8 cellular contexts compared by ENCODE assay signal in the genomic region with DNA sequence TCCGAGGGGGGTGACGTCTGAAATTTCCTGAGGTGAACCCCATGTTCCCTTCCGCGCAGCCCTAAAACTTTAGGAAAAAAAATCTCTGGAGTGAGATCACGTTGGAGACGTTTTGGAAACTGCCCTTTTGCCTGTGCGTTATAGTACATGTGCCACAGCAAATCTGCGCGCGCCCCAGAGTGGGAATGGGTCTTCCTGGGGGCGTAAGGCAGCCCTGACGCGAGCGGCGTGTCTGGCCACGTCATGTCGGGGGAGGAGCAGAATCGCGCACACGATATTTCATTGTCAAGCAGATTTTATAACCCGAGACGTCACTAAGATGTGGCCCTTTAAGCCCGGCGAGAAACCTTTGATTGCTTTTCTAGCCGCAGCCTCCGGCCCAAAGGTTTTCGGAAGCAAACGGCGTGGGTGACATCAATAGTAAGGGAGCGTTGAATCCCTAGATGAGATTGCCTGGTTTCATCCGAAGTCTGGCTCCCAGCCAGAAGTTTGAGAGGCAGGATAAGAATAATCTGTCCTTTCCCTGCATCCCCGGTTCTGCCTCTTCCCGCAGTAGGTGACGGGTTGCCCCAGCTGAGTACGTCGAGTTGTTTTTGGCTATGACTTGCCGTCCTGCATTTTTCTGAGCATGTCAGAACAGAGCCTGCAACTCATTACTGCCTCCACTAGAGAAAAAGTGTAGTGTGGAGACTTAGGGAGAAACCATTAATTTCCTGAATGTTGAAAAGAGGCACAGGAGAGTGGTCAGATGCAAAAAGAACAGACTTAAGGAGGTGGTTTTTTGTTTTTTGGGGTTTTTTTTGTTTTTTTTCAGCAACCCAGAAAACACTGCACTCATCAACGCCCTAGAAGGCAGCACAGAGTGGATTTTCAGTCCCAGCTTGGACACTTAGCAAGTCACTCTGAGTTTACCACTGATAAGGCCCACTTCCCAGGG. TPM values are rescaled to one million over a fixed set of nuclear protein-coding genes. Genes with fewer than 3 reads are reported as not detected.
DNase-seq lines count a peak whose midpoint lies in the region; ATAC-seq and TF ChIP-seq lines count a peak whose summit lies in the region.

No MANE protein-coding gene starts in this region.

- no peak overlapping the region for H4K5ac ChIP-seq in mesendoderm (ENCODE audit: low read length)

- no peak overlapping the region for H2BK5ac ChIP-seq in mesendoderm (ENCODE audit: low read length)

- H3K36me3 Mint-ChIP-seq in activated CD4-positive, alpha-beta memory T cell treated with anti-CD3 and anti-CD28 coated beads, Interleukin-2, amount 10 ng/mL, durations not matched to agents 7 days and 5 days (ENCODE audit: low read depth), result peaks cover 22% of the 10 kb centered on the region
- peaks cover 47% of the 10 kb centered on the region for H3K36me3 Mint-ChIP-seq in effector memory CD8-positive, alpha-beta T cell (ENCODE audit: insufficient read depth)

- no peak overlapping the region for H3K4ac ChIP-seq in mesendoderm (ENCODE audit: low read depth, low read length)

- H2BK120ac ChIP-seq in mesendoderm (ENCODE audit: low read depth, low read length), result no peak overlapping the region

- POLR2A ChIA-PET in activated CD4-positive, alpha-beta memory T cell treated with anti-CD3 and anti-CD28 coated beads, Interleukin-2, amount 10 ng/mL, durations not matched to agents 7 days and 5 days (lab: Charles Lee), result interaction anchor here (0.6 to 4.0 kb wide), 34 partner anchors 7 to 378 kb away, joined by 3 to 32 read pairs (median 4); a partner anchor contains a TSS

- H3K9me3 Mint-ChIP-seq in activated CD4-positive, alpha-beta memory T cell treated with anti-CD3 and anti-CD28 coated beads, Interleukin-2, amount 10 ng/mL, durations not matched to agents 7 days and 5 days, result no peaks in the 10 kb centered on the region
- H3K9me3 Mint-ChIP-seq in effector memory CD8-positive, alpha-beta T cell, result no peaks in the 10 kb centered on the region

- H3K56ac ChIP-seq in mesendoderm (ENCODE audit: low read length), result peak overlapping the region; percentile 98

- H3K36me3 ChIP-seq in mesendoderm (ENCODE audit: control insufficient read depth, insufficient read depth, low read length), result no peaks in the 10 kb centered on the region

- peak overlapping the region; percentile 84 for H3K9ac ChIP-seq in mesendoderm (ENCODE audit: low read length)

- TF ChIP-seq CTCF in HL-60 (IDR thresholded peaks at IDR 0.05; ENCODE audit: insufficient read depth, low read length), result no peak

- H4K8ac ChIP-seq in mesendoderm (ENCODE audit: low read depth, low read length), result no peak overlapping the region

- H3K27ac ChIP-seq in HL-60 (replicated peaks), result peak overlapping the region; percentile 100
- peak overlapping the region; percentile 28 for H3K27ac ChIP-seq in mesendoderm (ENCODE audit: low read depth, low read length)

- ATAC-seq in GM19455 (IDR thresholded peaks at IDR 0.05; ENCODE audit: unreplicated experiment), result peak; percentile 48
- peak; percentile 80 for ATAC-seq in effector memory CD8-positive, alpha-beta T cell (replicated peaks)

- peak overlapping the region; percentile 95 for H3K4me2 ChIP-seq in mesendoderm (ENCODE audit: low read length)

- peak overlapping the region; percentile 94 for H3K27ac Mint-ChIP-seq in activated CD4-positive, alpha-beta memory T cell treated with anti-CD3 and anti-CD28 coated beads, Interleukin-2, amount 10 ng/mL, durations not matched to agents 7 days and 5 days
- peak overlapping the region; percentile 99 to 100 for H3K27ac Mint-ChIP-seq in effector memory CD8-positive, alpha-beta T cell

- H3K27me3 Mint-ChIP-seq in activated CD4-positive, alpha-beta memory T cell treated with anti-CD3 and anti-CD28 coated beads, Interleukin-2, amount 10 ng/mL, durations not matched to agents 7 days and 5 days, result no peaks in the 10 kb centered on the region
- no peaks in the 10 kb centered on the region for H3K27me3 Mint-ChIP-seq in effector memory CD8-positive, alpha-beta T cell

- H2AK5ac ChIP-seq in mesendoderm (ENCODE audit: low read length), result no peak overlapping the region

- H3K4me3 ChIP-seq in HL-60 (replicated peaks; ENCODE audit: insufficient read depth, low read length) (peak overlapping the region; percentile 58), mesendoderm (ENCODE audit: low read length) (peak overlapping the region; percentile 37)

- peaks cover 4% of the 10 kb centered on the region for H3K4me1 ChIP-seq in mesendoderm (ENCODE audit: control insufficient read depth, low read depth, low read length)

- no CpG with 5 or more reads among the region's 38 CpGs for WGBS in mesendoderm (ENCODE audit: extremely low coverage, insufficient coverage, low lambda C conversion rate)

- H2BK15ac ChIP-seq in mesendoderm (replicated peaks; ENCODE audit: low read depth), result no peak overlapping the region

- peaks cover 66% of the 10 kb centered on the region for H3K4me1 Mint-ChIP-seq in activated CD4-positive, alpha-beta memory T cell treated with anti-CD3 and anti-CD28 coated beads, Interleukin-2, amount 10 ng/mL, durations not matched to agents 7 days and 5 days
- H3K4me1 Mint-ChIP-seq in effector memory CD8-positive, alpha-beta T cell (ENCODE audit: low read depth in 2 of 2), result peaks cover 49 to 51% of the 10 kb centered on the region in 2 donors

- H3K4me3 Mint-ChIP-seq in activated CD4-positive, alpha-beta memory T cell treated with anti-CD3 and anti-CD28 coated beads, Interleukin-2, amount 10 ng/mL, durations not matched to agents 7 days and 5 days, result peak overlapping the region; percentile 88
- peak overlapping the region; percentile 91 to 94 for H3K4me3 Mint-ChIP-seq in effector memory CD8-positive, alpha-beta T cell

- H3K27me3 ChIP-seq in HL-60 (ENCODE audit: insufficient read depth, poor library complexity, severe bottlenecking) (no peaks in the 10 kb centered on the region), mesendoderm (ENCODE audit: insufficient read depth, low read length, poor library complexity) (no peaks in the 10 kb centered on the region)

- no peaks in the 10 kb centered on the region for H3K79me1 ChIP-seq in mesendoderm (ENCODE audit: low read length)

- no peaks in the 10 kb centered on the region for H3K79me2 ChIP-seq in mesendoderm (ENCODE audit: control insufficient read depth, insufficient read depth, low read length)

- CTCF ChIA-PET in activated CD4-positive, alpha-beta memory T cell treated with anti-CD3 and anti-CD28 coated beads, Interleukin-2, amount 10 ng/mL, durations not matched to agents 7 days and 5 days (lab: Charles Lee), result interaction anchor here (0.5 to 2.2 kb wide), 20 partner anchors 14 to 458 kb away, joined by 3 to 12 read pairs (median 4); a partner anchor contains a TSS

- H3K18ac ChIP-seq in mesendoderm (ENCODE audit: low read length), result no peak overlapping the region

- DNase-seq in CMK (ENCODE audit: low read depth), result peak; percentile 92
- DNase-seq in HL-60 (ENCODE audit: low read depth in 1 of 2, low spot score in 1 of 2), result peak; percentile 88 to 95
- DNase-seq in NCI-H82 treated with DMSO at 0.1 percent for 48 hours (lab: John Stamatoyannopoulos, UW; ENCODE audit: unreplicated experiment), result peak; percentile 93
- peak; percentile 91 for DNase-seq in activated CD4-positive, alpha-beta memory T cell treated with anti-CD3 and anti-CD28 coated beads, Interleukin-2, amount 10 ng/mL, durations not matched to agents 7 days and 5 days
- DNase-seq in effector memory CD8-positive, alpha-beta T cell, result peak; percentile 92 to 93 (median 93)
- peak; percentile 91 for DNase-seq in mesendoderm
- DNase-seq in stimulated activated CD8-positive, alpha-beta memory T cell treated with anti-CD3 and anti-CD28 coated beads, Interleukin-15, amount 100 ng/mL, for 1 hour (ENCODE audit: low read depth), result peak; percentile 75

- no peak overlapping the region for H3K23ac ChIP-seq in mesendoderm (ENCODE audit: low read length)

RNA-seq across cellular contexts. Expression of a gene that starts 0.8 kb away (rescaled TPM):
- total RNA-seq in activated CD4-positive, alpha-beta memory T cell treated with anti-CD3 and anti-CD28 coated beads, Interleukin-2, amount 10 ng/mL, durations not matched to agents 7 days and 5 days, result 10 to 100 TPM; 40.7 to 41.8 TPM
- 17.9 TPM for polyA plus RNA-seq in mesendoderm (2013, experiment 1 of 2)
- polyA plus RNA-seq in mesendoderm (2013, experiment 2 of 2), result 17.8 TPM

RNA-seq across cellular contexts. Expression of a gene that starts 18.6 kb away (rescaled TPM):
- total RNA-seq in activated CD4-positive, alpha-beta memory T cell treated with anti-CD3 and anti-CD28 coated beads, Interleukin-2, amount 10 ng/mL, durations not matched to agents 7 days and 5 days, result 100 to 1,000 TPM; 169 TPM
- polyA plus RNA-seq in mesendoderm (2013, experiment 1 of 2), result 6.7 TPM
- polyA plus RNA-seq in mesendoderm (2013, experiment 2 of 2), result 6.1 TPM

RNA-seq across cellular contexts. Expression of a gene that starts 24.3 kb away (rescaled TPM):
- total RNA-seq in activated CD4-positive, alpha-beta memory T cell treated with anti-CD3 and anti-CD28 coated beads, Interleukin-2, amount 10 ng/mL, durations not matched to agents 7 days and 5 days, result 10 to 100 TPM; 48.7 to 49.7 TPM
- 20.1 TPM for polyA plus RNA-seq in mesendoderm (2013, experiment 1 of 2)
- polyA plus RNA-seq in mesendoderm (2013, experiment 2 of 2), result 18.8 TPM

RNA-seq across cellular contexts. Expression of a gene that starts 33.2 kb away (rescaled TPM):
- total RNA-seq in activated CD4-positive, alpha-beta memory T cell treated with anti-CD3 and anti-CD28 coated beads, Interleukin-2, amount 10 ng/mL, durations not matched to agents 7 days and 5 days, result 10 to 100 TPM; 80.7 to 80.8 TPM
- polyA plus RNA-seq in mesendoderm (2013, experiment 1 of 2), result 191 TPM
- polyA plus RNA-seq in mesendoderm (2013, experiment 2 of 2), result 190 TPM

RNA-seq across cellular contexts. Expression of a gene that starts 37.2 kb away (rescaled TPM):
- 100 to 1,000 TPM; 151 to 162 TPM for total RNA-seq in activated CD4-positive, alpha-beta memory T cell treated with anti-CD3 and anti-CD28 coated beads, Interleukin-2, amount 10 ng/mL, durations not matched to agents 7 days and 5 days
- 618 TPM for polyA plus RNA-seq in mesendoderm (2013, experiment 1 of 2)
- 617 TPM for polyA plus RNA-seq in mesendoderm (2013, experiment 2 of 2)

Comparison
In these comparisons a context has a peak if more than half of its experiments do, and no peak if none do; other contexts are left out.
1. Peak in every context shown above with its lines: DNase-seq, ATAC-seq, H3K4me3 ChIP-seq and H3K27ac ChIP-seq.